33 cellular contexts compared by ENCODE assay signal in the genomic region with DNA sequence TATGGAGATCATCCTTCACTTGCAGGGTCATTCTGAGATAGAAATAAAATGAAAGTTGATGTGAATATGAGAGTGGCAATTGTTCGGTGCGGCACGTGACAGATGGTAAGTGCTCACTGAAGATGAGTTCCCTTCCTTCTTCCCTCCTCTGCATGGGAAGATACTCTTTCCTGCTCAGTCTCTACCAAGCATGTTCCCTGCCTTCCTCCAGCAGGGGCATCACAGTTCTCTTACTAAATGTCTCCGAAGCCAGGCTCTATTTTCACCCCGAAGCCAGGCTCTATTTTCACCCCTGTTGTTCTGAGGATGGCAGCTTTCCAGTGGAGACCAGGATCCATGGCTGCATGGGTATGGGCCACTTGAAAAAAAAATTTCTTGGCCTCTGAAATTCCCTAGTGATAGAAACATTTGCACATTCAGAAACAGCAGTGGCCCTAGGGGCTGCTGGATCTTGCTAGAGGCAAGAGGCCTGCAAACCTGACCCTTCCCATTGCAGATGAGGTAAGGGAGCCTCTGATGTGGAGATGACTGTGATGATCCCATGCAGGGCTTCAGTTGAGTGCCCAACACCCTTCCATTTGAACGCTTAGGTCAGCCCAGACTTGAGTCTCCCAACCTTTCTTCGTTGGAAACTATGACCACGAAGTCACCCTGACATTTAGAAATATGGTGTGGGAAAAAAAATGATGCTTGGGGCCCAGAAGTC.
"Had no signal": no experiment of that assay in that cellular context is flagged by ENCODE, and none has a peak within 500 bp of the region (broad histone marks: within the 10 kb centered on the region; RNA-seq: fewer than 3 reads in every experiment).

No MANE protein-coding gene starts in this region.

- H3K4me2 ChIP-seq: smooth muscle cell had no signal

- H3K27ac ChIP-seq: breast epithelium, pancreas, prostate gland, stomach, thyroid gland, upper lobe of right lung, WERI-Rb-1 had no signal

- H3K4me3 ChIP-seq: breast epithelium, pancreas, prostate gland, smooth muscle cell, stomach, thyroid gland, upper lobe of right lung had no signal

- H3K27ac Mint-ChIP-seq: activated CD4-positive, alpha-beta memory T cell treated with anti-CD3 and anti-CD28 coated beads, Interleukin-2, amount 10 ng/mL, durations not matched to agents 7 days and 5 days; activated CD4-positive, alpha-beta T cell treated with anti-CD3 and anti-CD28 coated beads, Interleukin-2, amount 10 ng/mL, durations not matched to agents 7 days and 5 days; activated naive CD4-positive, alpha-beta T cell treated with anti-CD3 and anti-CD28 coated beads, Interleukin-2, amount 50 U/mL, for 24 hours; activated naive CD8-positive, alpha-beta T cell treated with anti-CD3 and anti-CD28 coated beads, Interleukin-2, amount 50 U/mL, for 24 hours; activated T-helper 2 cell treated with anti-CD3 and anti-CD28 coated beads, Interferon-gamma antibody, Interleukin-2, Interleukin-4, amounts not matched to agents 10 μg/mL and 5 μg/mL and 100 μg/mL, durations not matched to agents 14 hours and 24 hours and 36 hours; immature natural killer cell; naive thymus-derived CD4-positive, alpha-beta T cell; stimulated activated naive B cell treated with anti-CD40 and anti-IgM and Interleukin-4, amounts not matched to agents 10 μg/mL and 1 μg/mL and 100 μg/mL, for 72 hours; T-helper 1 cell treated with Interleukin-12 subunit alpha and Interleukin-12 subunit beta and Interleukin-4 antibody, amounts not matched to agents 30 μg/mL and 1 μg/mL, for 36 hours had no signal

- ATAC-seq: activated naive CD8-positive, alpha-beta T cell treated with anti-CD3 and anti-CD28 coated beads, Interleukin-2, amount 50 U/mL, for 24 hours; esophagus mucosa; naive thymus-derived CD4-positive, alpha-beta T cell; pancreas; stimulated activated naive B cell treated with anti-CD40 and anti-IgM and Interleukin-4, amounts not matched to agents 10 μg/mL and 1 μg/mL and 100 μg/mL, for 72 hours; upper lobe of right lung had no signal

- DNase-seq: activated CD4-positive, alpha-beta memory T cell treated with anti-CD3 and anti-CD28 coated beads, Interleukin-2, amount 10 ng/mL, durations not matched to agents 7 days and 5 days; activated CD4-positive, alpha-beta T cell treated with anti-CD3 and anti-CD28 coated beads for 1 hour; activated CD4-positive, alpha-beta T cell treated with anti-CD3 and anti-CD28 coated beads, Interleukin-2, amount 10 ng/mL, durations not matched to agents 7 days and 5 days; activated naive CD8-positive, alpha-beta T cell treated with anti-CD3 and anti-CD28 coated beads, Interleukin-2, amount 50 U/mL, for 24 hours; activated T-cell treated with anti-CD3 and anti-CD28 coated beads, Interleukin-2, amount 50 U/mL, for 48 hours; amygdala; dermis blood vessel endothelial cell; effector memory CD4-positive, alpha-beta T cell; foreskin fibroblast; head of caudate nucleus; hippocampal formation; immature natural killer cell; midbrain; naive thymus-derived CD4-positive, alpha-beta T cell; pancreas; retina; stimulated activated CD4-positive, alpha-beta T cell treated with anti-CD3 and anti-CD28 coated beads, Interleukin-1b, Interleukin-23, amount 100 ng/mL, for 48 hours; stimulated activated CD4-positive, alpha-beta T cell treated with anti-CD3 and anti-CD28 coated beads, Interleukin-4, amount 100 ng/mL, for 4 hours; stimulated activated CD8-positive, alpha-beta memory T cell treated with anti-CD3 and anti-CD28 coated beads, Interleukin-4, amount 100 ng/mL, for 48 hours; stimulated activated naive B cell treated with anti-CD40 and anti-IgM and Interleukin-4, amounts not matched to agents 10 μg/mL and 1 μg/mL and 100 μg/mL, for 72 hours; stomach; T1000; thyroid gland; upper lobe of right lung; WERI-Rb-1 had no signal

- H3K4me3 Mint-ChIP-seq: activated CD4-positive, alpha-beta memory T cell treated with anti-CD3 and anti-CD28 coated beads, Interleukin-2, amount 10 ng/mL, durations not matched to agents 7 days and 5 days; activated CD4-positive, alpha-beta T cell treated with anti-CD3 and anti-CD28 coated beads, Interleukin-2, amount 10 ng/mL, durations not matched to agents 7 days and 5 days; activated naive CD4-positive, alpha-beta T cell treated with anti-CD3 and anti-CD28 coated beads, Interleukin-2, amount 50 U/mL, for 24 hours; activated naive CD8-positive, alpha-beta T cell treated with anti-CD3 and anti-CD28 coated beads, Interleukin-2, amount 50 U/mL, for 24 hours; central memory CD8-positive, alpha-beta T cell; immature natural killer cell; naive thymus-derived CD4-positive, alpha-beta T cell; stimulated activated naive B cell treated with anti-CD40 and anti-IgM and Interleukin-4, amounts not matched to agents 10 μg/mL and 1 μg/mL and 100 μg/mL, for 72 hours; T-helper 1 cell treated with Interleukin-12 subunit alpha and Interleukin-12 subunit beta and Interleukin-4 antibody, amounts not matched to agents 30 μg/mL and 1 μg/mL, for 36 hours had no signal

- H3K36me3 Mint-ChIP-seq: activated naive CD4-positive, alpha-beta T cell treated with anti-CD3 and anti-CD28 coated beads, Interleukin-2, amount 50 U/mL, for 24 hours; immature natural killer cell; naive thymus-derived CD4-positive, alpha-beta T cell; stimulated activated naive B cell treated with anti-CD40 and anti-IgM and Interleukin-4, amounts not matched to agents 10 μg/mL and 1 μg/mL and 100 μg/mL, for 72 hours had no signal

- H3K27me3 Mint-ChIP-seq: activated CD4-positive, alpha-beta memory T cell treated with anti-CD3 and anti-CD28 coated beads, Interleukin-2, amount 10 ng/mL, durations not matched to agents 7 days and 5 days had no signal

- H3K4me1 ChIP-seq: breast epithelium, pancreas, prostate gland, stomach, thyroid gland, upper lobe of right lung had no signal

- H3K9me3 Mint-ChIP-seq: activated CD4-positive, alpha-beta memory T cell treated with anti-CD3 and anti-CD28 coated beads, Interleukin-2, amount 10 ng/mL, durations not matched to agents 7 days and 5 days; activated CD4-positive, alpha-beta T cell treated with anti-CD3 and anti-CD28 coated beads, Interleukin-2, amount 10 ng/mL, durations not matched to agents 7 days and 5 days; activated naive CD4-positive, alpha-beta T cell treated with anti-CD3 and anti-CD28 coated beads, Interleukin-2, amount 50 U/mL, for 24 hours; activated naive CD8-positive, alpha-beta T cell treated with anti-CD3 and anti-CD28 coated beads, Interleukin-2, amount 50 U/mL, for 24 hours; activated T-helper 2 cell treated with anti-CD3 and anti-CD28 coated beads, Interferon-gamma antibody, Interleukin-2, Interleukin-4, amounts not matched to agents 10 μg/mL and 5 μg/mL and 100 μg/mL, durations not matched to agents 14 hours and 24 hours and 36 hours; central memory CD8-positive, alpha-beta T cell; immature natural killer cell; stimulated activated naive B cell treated with anti-CD40 and anti-IgM and Interleukin-4, amounts not matched to agents 10 μg/mL and 1 μg/mL and 100 μg/mL, for 72 hours; T-helper 1 cell treated with Interleukin-12 subunit alpha and Interleukin-12 subunit beta and Interleukin-4 antibody, amounts not matched to agents 30 μg/mL and 1 μg/mL, for 36 hours had no signal

- H3K36me3 ChIP-seq: breast epithelium, pancreas, prostate gland, stomach, thyroid gland, upper lobe of right lung, WERI-Rb-1 had no signal

- H3K4me1 Mint-ChIP-seq: activated CD4-positive, alpha-beta memory T cell treated with anti-CD3 and anti-CD28 coated beads, Interleukin-2, amount 10 ng/mL, durations not matched to agents 7 days and 5 days; activated CD4-positive, alpha-beta T cell treated with anti-CD3 and anti-CD28 coated beads, Interleukin-2, amount 10 ng/mL, durations not matched to agents 7 days and 5 days; activated naive CD4-positive, alpha-beta T cell treated with anti-CD3 and anti-CD28 coated beads, Interleukin-2, amount 50 U/mL, for 24 hours; activated naive CD8-positive, alpha-beta T cell treated with anti-CD3 and anti-CD28 coated beads, Interleukin-2, amount 50 U/mL, for 24 hours; central memory CD8-positive, alpha-beta T cell; immature natural killer cell; naive thymus-derived CD4-positive, alpha-beta T cell; stimulated activated naive B cell treated with anti-CD40 and anti-IgM and Interleukin-4, amounts not matched to agents 10 μg/mL and 1 μg/mL and 100 μg/mL, for 72 hours had no signal

- H3K27me3 ChIP-seq: pancreas, thyroid gland, upper lobe of right lung had no signal

- H3K9me3 ChIP-seq: breast epithelium, pancreas, prostate gland, stomach, thyroid gland, upper lobe of right lung had no signal
